In the genomic region with DNA sequence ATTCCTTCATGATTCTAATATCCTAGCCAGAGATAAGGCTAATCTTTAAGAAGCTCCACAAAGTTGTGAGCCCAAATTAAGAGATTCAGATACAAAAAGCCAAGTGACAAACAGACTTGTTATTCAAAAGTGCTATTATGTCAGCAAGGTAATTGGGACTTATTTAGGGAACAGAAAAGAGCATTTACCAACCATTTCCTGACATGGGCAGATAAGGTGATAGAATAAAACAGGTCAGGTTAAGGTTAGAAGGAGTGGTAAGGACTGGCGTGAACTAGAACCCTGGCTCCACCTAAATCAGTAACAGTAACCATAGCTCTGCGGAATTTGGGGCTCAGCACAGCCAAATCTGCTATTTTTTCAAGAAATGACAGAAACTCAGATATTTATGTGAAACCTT, we compare ENCODE assay signal across 20 cellular contexts. TPM values are rescaled to one million over a fixed set of nuclear protein-coding genes. Genes with fewer than 3 reads are reported as not detected.
DNase-seq lines count a peak whose midpoint lies in the region; ATAC-seq and TF ChIP-seq lines count a peak whose summit lies in the region.
"Had no signal": no experiment of that assay in that cellular context is flagged by ENCODE, and none has a peak within 500 bp of the region (broad histone marks: within the 10 kb centered on the region; RNA-seq: fewer than 3 reads in every experiment).

No MANE protein-coding gene starts in this region.

- H3K9me3 ChIP-seq in RWPE2 (ENCODE audit: severe bottlenecking) = no peaks in the 10 kb centered on the region
- H3K9me3 ChIP-seq in hepatocyte (ENCODE audit: low read depth) = no peaks in the 10 kb centered on the region
- no peaks in the 10 kb centered on the region for H3K9me3 ChIP-seq in skeletal muscle satellite cell (replicated peaks; ENCODE audit: low read length)
- H3K9me3 ChIP-seq: esophagus muscularis mucosa, Peyer's patch had no signal

- no peak for DNase-seq in activated CD4-positive, alpha-beta T cell treated with anti-CD3 and anti-CD28 coated beads, Interleukin-2, amount 10 ng/mL, durations not matched to agents 7 days and 5 days
- no peak for DNase-seq in activated CD4-positive, alpha-beta T cell treated with anti-CD3 and anti-CD28 coated beads for 48 hours
- DNase-seq in RWPE2 (ENCODE audit: low spot score) (no peak), hepatocyte (ENCODE audit: low spot score) (no peak), NCI-H69 (lab: John Stamatoyannopoulos, UW) (no peak)
- DNase-seq: ACHN; activated CD4-positive, alpha-beta T cell treated with anti-CD3 and anti-CD28 coated beads, Interleukin-2, amount 50 U/mL, for 48 hours; activated naive CD4-positive, alpha-beta T cell treated with anti-CD3 and anti-CD28 coated beads, Interleukin-2, amount 50 U/mL, for 16 hours; central memory CD4-positive, alpha-beta T cell; DMS 273 treated with DMSO at 0.1 percent for 48 hours; GM23248; MM.1S; Peyer's patch had no signal

- peaks cover 41% of the 10 kb centered on the region for H3K4me1 ChIP-seq in RWPE2 (ENCODE audit: insufficient read depth, poor library complexity, severe bottlenecking)
- H3K4me1 ChIP-seq in hepatocyte (ENCODE audit: insufficient read depth) = peaks cover 26% of the 10 kb centered on the region
- H3K4me1 ChIP-seq in skeletal muscle satellite cell (ENCODE audit: control insufficient read depth, insufficient read depth, low read length) = peaks cover 41% of the 10 kb centered on the region
- H3K4me1 ChIP-seq: esophagus muscularis mucosa had no signal

- TF ChIP-seq CTCF in RWPE2 (IDR thresholded peaks at IDR 0.05; ENCODE audit: poor library complexity, severe bottlenecking) (no peak), hepatocyte (IDR thresholded peaks at IDR 0.05; ENCODE audit: poor library complexity) (no peak)

- POLR2A ChIA-PET in activated CD4-positive, alpha-beta T cell treated with anti-CD3 and anti-CD28 coated beads, Interleukin-2, amount 10 ng/mL, durations not matched to agents 7 days and 5 days (lab: Charles Lee) = no interaction called here

- H3K4me3 ChIP-seq in RWPE2 (ENCODE audit: severe bottlenecking) (no peak overlapping the region), hepatocyte (no peak overlapping the region), skeletal muscle satellite cell (ENCODE audit: low read length) (no peak overlapping the region)
- H3K4me3 ChIP-seq: esophagus muscularis mucosa, GM23248, Peyer's patch had no signal

- H3K27me3 ChIP-seq in RWPE2 (ENCODE audit: insufficient read depth, poor library complexity, severe bottlenecking) = no peaks in the 10 kb centered on the region
- H3K27me3 ChIP-seq in hepatocyte = no peaks in the 10 kb centered on the region
- H3K27me3 ChIP-seq in skeletal muscle satellite cell (ENCODE audit: control insufficient read depth, insufficient read depth, low read length) = peaks cover 24% of the 10 kb centered on the region
- H3K27me3 ChIP-seq: esophagus muscularis mucosa, Peyer's patch had no signal

- peaks cover 12% of the 10 kb centered on the region for H3K9me3 Mint-ChIP-seq in activated CD4-positive, alpha-beta T cell treated with anti-CD3 and anti-CD28 coated beads, Interleukin-2, amount 10 ng/mL, durations not matched to agents 7 days and 5 days

- H3K36me3 Mint-ChIP-seq in activated CD4-positive, alpha-beta T cell treated with anti-CD3 and anti-CD28 coated beads, Interleukin-2, amount 10 ng/mL, durations not matched to agents 7 days and 5 days (ENCODE audit: low read depth) = peaks cover 39% of the 10 kb centered on the region

- peak overlapping the region; percentile 50 for H3K27ac Mint-ChIP-seq in activated CD4-positive, alpha-beta T cell treated with anti-CD3 and anti-CD28 coated beads, Interleukin-2, amount 10 ng/mL, durations not matched to agents 7 days and 5 days

- H2AFZ ChIP-seq in hepatocyte = peak overlapping the region; percentile 48
- H2AFZ ChIP-seq: GM23248 had no signal

- no peaks in the 10 kb centered on the region for H3K9me2 ChIP-seq in hepatocyte (replicated peaks; ENCODE audit: insufficient read depth)

- peaks cover 7% of the 10 kb centered on the region for H3K27me3 Mint-ChIP-seq in activated CD4-positive, alpha-beta T cell treated with anti-CD3 and anti-CD28 coated beads, Interleukin-2, amount 10 ng/mL, durations not matched to agents 7 days and 5 days

- H3K36me3 ChIP-seq in RWPE2 (ENCODE audit: low read depth) (no peaks in the 10 kb centered on the region), hepatocyte (replicated peaks; ENCODE audit: insufficient read depth, low read depth) (no peaks in the 10 kb centered on the region), skeletal muscle satellite cell (ENCODE audit: insufficient read depth, low read length) (no peaks in the 10 kb centered on the region)
- H3K36me3 ChIP-seq: Peyer's patch had no signal

- H4K20me1 ChIP-seq in hepatocyte (ENCODE audit: insufficient read depth, poor library complexity, severe bottlenecking) = no peaks in the 10 kb centered on the region

- H3K9ac ChIP-seq in skeletal muscle satellite cell (ENCODE audit: low read depth, low read length) = no peak overlapping the region
- H3K9ac ChIP-seq: GM23248 had no signal

- CTCF ChIA-PET in activated CD4-positive, alpha-beta T cell treated with anti-CD3 and anti-CD28 coated beads, Interleukin-2, amount 10 ng/mL, durations not matched to agents 7 days and 5 days (lab: Charles Lee) = interaction anchor here (0.7 to 9.2 kb wide), 4 partner anchors 9 to 44 kb away, joined by 3 to 79 read pairs (median 6); a partner anchor contains a TSS

- 72% methylated on average over 2 of the region's 2 CpGs for WGBS in hepatocyte (ENCODE audit: low lambda C conversion rate, missing lambda C conversion rate)

- H3K79me2 ChIP-seq in hepatocyte = no peaks in the 10 kb centered on the region

- H3K4me2 ChIP-seq in hepatocyte (no peak overlapping the region), skeletal muscle satellite cell (ENCODE audit: low read length) (peak overlapping the region; percentile 46)

- H3K4me3 Mint-ChIP-seq in activated CD4-positive, alpha-beta T cell treated with anti-CD3 and anti-CD28 coated beads, Interleukin-2, amount 10 ng/mL, durations not matched to agents 7 days and 5 days = peak overlapping the region; percentile 3

- no peak for ATAC-seq in RWPE2 (ENCODE audit: low read depth)
- no peak for ATAC-seq in GM18498 (IDR thresholded peaks at IDR 0.05; ENCODE audit: unreplicated experiment)
- ATAC-seq in HG03354 (IDR thresholded peaks at IDR 0.05; ENCODE audit: poor library complexity, severe bottlenecking, unreplicated experiment) = no peak
- ATAC-seq: left lobe of liver had no signal

- H3K27ac ChIP-seq in RWPE2 (ENCODE audit: poor library complexity, severe bottlenecking) = peak overlapping the region; percentile 77
- peak overlapping the region; percentile 75 for H3K27ac ChIP-seq in hepatocyte
- H3K27ac ChIP-seq: GM23248 had no signal

- H3K4me1 Mint-ChIP-seq in activated CD4-positive, alpha-beta T cell treated with anti-CD3 and anti-CD28 coated beads, Interleukin-2, amount 10 ng/mL, durations not matched to agents 7 days and 5 days = peaks cover 78% of the 10 kb centered on the region

RNA-seq across cellular contexts. Expression of a gene that starts 10.0 kb away (rescaled TPM):
- 10 to 100 TPM; 24.2 to 25.1 TPM for total RNA-seq in activated CD4-positive, alpha-beta T cell treated with anti-CD3 and anti-CD28 coated beads, Interleukin-2, amount 10 ng/mL, durations not matched to agents 7 days and 5 days
- 22.4 and 23.6 TPM in 2 replicates for total RNA-seq in hepatocyte
- 9.2 and 15.9 TPM in 2 replicates for polyA plus RNA-seq in hepatocyte
- total RNA-seq in skeletal muscle satellite cell (2012; rRNA removed) = 5.3 and 5.7 TPM in 2 replicates

RNA-seq across cellular contexts. Expression of a gene that starts 47.8 kb away (rescaled TPM):
- total RNA-seq in activated CD4-positive, alpha-beta T cell treated with anti-CD3 and anti-CD28 coated beads, Interleukin-2, amount 10 ng/mL, durations not matched to agents 7 days and 5 days = not detected
- total RNA-seq in hepatocyte = not detected in 2 replicates
- not detected in 2 replicates for polyA plus RNA-seq in hepatocyte
- total RNA-seq in skeletal muscle satellite cell (2012; rRNA removed) = 0.22 and 0.51 TPM in 2 replicates
- total RNA-seq: esophagus muscularis mucosa, GM23248, left lobe of liver, osteoblast, Peyer's patch, urinary bladder had no signal
- polyA plus RNA-seq: urinary bladder had no signal
